ENCODE assay signal across 12 cellular contexts in the genomic region with DNA sequence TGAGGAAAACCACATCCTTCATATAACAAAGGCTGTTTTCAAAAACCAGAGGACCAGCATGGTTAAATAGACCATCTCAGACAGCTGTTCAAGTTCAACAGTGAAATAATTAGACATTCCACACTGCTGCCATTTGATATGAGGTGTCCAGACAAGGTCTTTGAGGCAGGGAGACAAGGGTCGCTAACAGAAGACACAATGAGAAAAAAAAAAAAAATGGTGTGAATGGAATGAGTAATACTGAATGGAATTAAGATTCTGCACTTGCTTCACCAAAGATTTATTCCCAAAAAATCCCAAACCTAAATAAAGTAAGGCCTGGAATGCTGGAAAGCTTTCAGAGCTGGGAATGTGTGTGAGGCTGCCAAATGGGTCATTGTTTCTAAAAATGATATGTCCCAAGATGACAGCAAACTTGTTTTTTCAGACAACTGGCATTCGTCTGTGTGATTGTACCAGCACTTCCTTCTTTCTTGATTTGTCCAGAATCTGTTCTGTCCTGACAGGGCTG.
DNase-seq lines count a peak whose midpoint lies in the region; TF ChIP-seq lines count a peak whose summit lies in the region.
"Had no signal": no experiment of that assay in that cellular context is flagged by ENCODE, and none has a peak within 500 bp of the region (broad histone marks: within the 10 kb centered on the region; RNA-seq: fewer than 3 reads in every experiment).

No MANE protein-coding gene starts in this region.

- no peak overlapping the region for H3K4me3 Mint-ChIP-seq in mesothelial cell of epicardium

- H3K4me3 ChIP-seq in SJSA1 (no peak overlapping the region), esophagus muscularis mucosa (no peak overlapping the region)
- H3K4me3 ChIP-seq: lower lobe of right lung, upper lobe of left lung had no signal

- POLR2A ChIA-PET in GM10248 (lab: Yijun Ruan, JAX), result no interaction called here

- H3K36me3 Mint-ChIP-seq in mesothelial cell of epicardium, result no peaks in the 10 kb centered on the region

- no peaks in the 10 kb centered on the region for H3K9me3 Mint-ChIP-seq in mesothelial cell of epicardium

- H3K36me3 ChIP-seq in SJSA1 (no peaks in the 10 kb centered on the region), esophagus muscularis mucosa (no peaks in the 10 kb centered on the region)
- H3K36me3 ChIP-seq: lower lobe of right lung, upper lobe of left lung had no signal

- TF ChIP-seq POLR2A in esophagus muscularis mucosa (IDR thresholded peaks at IDR 0.05; ENCODE audit: low read depth), result no peak

- 5% methylated on average over 2 of the region's 2 CpGs for WGBS in esophagus muscularis mucosa

- CTCF ChIA-PET in GM10248 (lab: Yijun Ruan, JAX), result interaction anchor here (1.0 to 3.9 kb wide), 5 partner anchors 9 to 128 kb away, joined by 3 to 17 read pairs (median 3); no protein-coding TSS in a partner anchor

- H3K4me1 Mint-ChIP-seq in mesothelial cell of epicardium, result peaks cover 13% of the 10 kb centered on the region

- peaks cover 2% of the 10 kb centered on the region for H3K27me3 Mint-ChIP-seq in mesothelial cell of epicardium (ENCODE audit: low read depth)

- H3K9me3 ChIP-seq in SJSA1 (replicated peaks) (no peaks in the 10 kb centered on the region), esophagus muscularis mucosa (no peaks in the 10 kb centered on the region)
- H3K9me3 ChIP-seq: lower lobe of right lung, upper lobe of left lung had no signal

- no peak for TF ChIP-seq CTCF in GM10248 (IDR thresholded peaks at IDR 0.05; ENCODE audit: control extremely low read depth, extremely low read depth, low read depth, missing control alignments)
- no peak for TF ChIP-seq CTCF in mesothelial cell of epicardium (IDR thresholded peaks at IDR 0.05; ENCODE audit: unreplicated experiment)
- TF ChIP-seq CTCF in esophagus muscularis mucosa (IDR thresholded peaks at IDR 0.05), result no peak

- intact Hi-C loops in esophagus muscularis mucosa (cut with DNase I), result no loop called here

- H3K27me3 ChIP-seq in SJSA1 (replicated peaks) (no peaks in the 10 kb centered on the region), esophagus muscularis mucosa (no peaks in the 10 kb centered on the region)
- H3K27me3 ChIP-seq: upper lobe of left lung had no signal

- peaks cover 40% of the 10 kb centered on the region for H3K4me1 ChIP-seq in SJSA1 (replicated peaks)
- H3K4me1 ChIP-seq in esophagus muscularis mucosa, result peaks cover 10 to 28% (median 23%) of the 10 kb centered on the region in 4 donors

- DNase-seq in AG08396 (ENCODE audit: low spot score) (peak; percentile 30), GM03348 (ENCODE audit: low spot score) (peak; percentile 55), SJSA1 (ENCODE audit: low read depth in 1 of 2, low spot score in 2 of 2) (peak; percentile 62 to 94), glomerular visceral epithelial cell (ENCODE audit: extremely low spot score) (peak; percentile 17), GM10248 (ENCODE audit: extremely low spot score) (no peak), mesothelial cell of epicardium (ENCODE audit: low spot score in 2 of 2, unreplicated experiment in 2 of 2) (no peak), NCI-H2227 treated with DMSO at 0.1 percent for 48 hours (lab: John Stamatoyannopoulos, UW) (no peak), esophagus muscularis mucosa (ENCODE audit: extremely low spot score) (no peak)
- DNase-seq: lower lobe of right lung; NCI-H1048; stimulated activated CD4-positive, alpha-beta T cell treated with anti-CD3 and anti-CD28 coated beads, Interleukin-4, amount 100 ng/mL, for 24 hours; upper lobe of left lung had no signal

- no peak overlapping the region for H3K27ac Mint-ChIP-seq in mesothelial cell of epicardium

- no peak for TF ChIP-seq EP300 in esophagus muscularis mucosa (IDR thresholded peaks at IDR 0.05)

- H3K27ac ChIP-seq in SJSA1 (peak overlapping the region; percentile 58), esophagus muscularis mucosa (replicated peaks in 1 of 4) (no peak overlapping the region)
- H3K27ac ChIP-seq: lower lobe of right lung, upper lobe of left lung had no signal

Comparison
In these comparisons a context has a peak if more than half of its experiments do, and no peak if none do; other contexts are left out.
1. DNase-seq: peak in AG08396 (single experiment), GM03348 (single experiment), SJSA1 (2 of 2) and glomerular visceral epithelial cell (single experiment); none in GM10248 (single experiment), mesothelial cell of epicardium (0 of 2), NCI-H2227 treated with DMSO at 0.1 percent for 48 hours (single experiment) and esophagus muscularis mucosa (single experiment).